In genomic region chr9:20872340-20872977, GRCh38 we compare ENCODE assay signal across 13 cellular contexts.
DNase-seq lines count a peak whose midpoint lies in the region; ATAC-seq and TF ChIP-seq lines count a peak whose summit lies in the region.
"Had no signal": no experiment of that assay in that cellular context is flagged by ENCODE, and none has a peak within 500 bp of the region (broad histone marks: within the 10 kb centered on the region; RNA-seq: fewer than 3 reads in every experiment).

No MANE protein-coding gene starts in this region.

- no peak overlapping the region for H4K5ac ChIP-seq in mesendoderm (ENCODE audit: low read length)

- CTCF ChIA-PET in mammary epithelial cell (lab: Charles Lee; ENCODE audit: low non-redundant PET): no interaction called here

- no peak overlapping the region for H3K18ac ChIP-seq in mesendoderm (ENCODE audit: low read length)

- H3K9ac ChIP-seq in mammary epithelial cell (ENCODE audit: insufficient read depth, low read length) (no peak overlapping the region), mesendoderm (ENCODE audit: low read length) (no peak overlapping the region)

- no peak overlapping the region for H3K23ac ChIP-seq in mesendoderm (ENCODE audit: low read length)

- WGBS in mammary epithelial cell (ENCODE audit: low coverage, missing lambda C conversion rate): no CpG with 5 or more reads among the region's 1 CpG
- no CpG with 5 or more reads among the region's 1 CpG for WGBS in mesendoderm (ENCODE audit: extremely low coverage, insufficient coverage, low lambda C conversion rate)
- 55 to 73% (median 65%) methylated on average over 1 of the region's 1 CpG for WGBS in adrenal gland, 4 donors

- no peaks in the 10 kb centered on the region for H3K9me2 ChIP-seq in DOHH2 (replicated peaks; ENCODE audit: control insufficient read depth, low read length)

- intact Hi-C loops in mammary epithelial cell (cut with micrococcal nuclease) (no loop called here), adrenal gland (cut with DNase I) (no loop called here)

- H3K79me1 ChIP-seq in mesendoderm (ENCODE audit: low read length): no peaks in the 10 kb centered on the region

- H3K4me1 ChIP-seq in DOHH2 (ENCODE audit: control insufficient read depth, low read length) (peaks cover 18% of the 10 kb centered on the region), mammary epithelial cell (ENCODE audit: insufficient read depth, low read length) (peaks cover 3% of the 10 kb centered on the region), mesendoderm (ENCODE audit: control insufficient read depth, low read depth, low read length) (peaks cover 4% of the 10 kb centered on the region), adrenal gland (replicated peaks in 1 of 2) (no peaks in the 10 kb centered on the region)
- H3K4me1 ChIP-seq: lower lobe of right lung had no signal

- 0 out of 2 replicates have a peak, but pooled peaks cover 4% of the 10 kb centered on the region for H3F3A ChIP-seq in DOHH2 (ENCODE audit: control insufficient read depth, insufficient read depth)

- H3K27ac ChIP-seq in DOHH2 (ENCODE audit: low read depth, low read length): no peak overlapping the region
- H3K27ac ChIP-seq in mammary epithelial cell (ENCODE audit: insufficient read depth, low read depth, low read length): no peak overlapping the region
- H3K27ac ChIP-seq in mesendoderm (ENCODE audit: low read depth, low read length): no peak overlapping the region
- H3K27ac ChIP-seq in adrenal gland: no peak overlapping the region
- H3K27ac ChIP-seq: lower lobe of right lung, WERI-Rb-1 had no signal

- TF ChIP-seq CTCF in DOHH2 (IDR thresholded peaks at IDR 0.05; ENCODE audit: low read depth, low read length, poor library complexity, severe bottlenecking) (no peak), mammary epithelial cell (conservative IDR thresholded peaks at IDR 0.05 in 1 of 2, IDR thresholded peaks at IDR 0.05 in 1 of 2; ENCODE audit: extremely low read depth in 1 of 2, insufficient read depth in 1 of 2, low read depth in 1 of 2, low read length in 2 of 2) (no peak), adrenal gland (IDR thresholded peaks at IDR 0.05) (no peak)

- no peak overlapping the region for H2BK5ac ChIP-seq in mesendoderm (ENCODE audit: low read length)

- H3K79me2 ChIP-seq in DOHH2 (ENCODE audit: control insufficient read depth, low read length) (no peaks in the 10 kb centered on the region), mammary epithelial cell (ENCODE audit: insufficient read depth, low read length) (no peaks in the 10 kb centered on the region), mesendoderm (ENCODE audit: control insufficient read depth, insufficient read depth, low read length) (no peaks in the 10 kb centered on the region)

- DNase-seq in M059J (ENCODE audit: low read depth): peak; percentile 77
- DNase-seq in mammary epithelial cell: peak; percentile 42
- peak; percentile 47 for DNase-seq in mesendoderm
- no peak for DNase-seq in adrenal gland
- no peak for DNase-seq in stimulated activated CD8-positive, alpha-beta memory T cell treated with anti-CD3 and anti-CD28 coated beads, Interleukin-4, amount 100 ng/mL, for 48 hours
- DNase-seq in C1 segment of cervical spinal cord (lab: John Stamatoyannopoulos, UW): no peak
- DNase-seq: DMS79; effector memory CD8-positive, alpha-beta T cell; lower lobe of right lung; WERI-Rb-1 had no signal

- H3K36me3 ChIP-seq in DOHH2 (ENCODE audit: control insufficient read depth, low read length) (no peaks in the 10 kb centered on the region), mammary epithelial cell (ENCODE audit: insufficient read depth, low read length) (no peaks in the 10 kb centered on the region), mesendoderm (ENCODE audit: control insufficient read depth, insufficient read depth, low read length) (no peaks in the 10 kb centered on the region), adrenal gland (replicated peaks in 1 of 2) (no peaks in the 10 kb centered on the region)
- H3K36me3 ChIP-seq: lower lobe of right lung, WERI-Rb-1 had no signal

- H3K56ac ChIP-seq in mesendoderm (ENCODE audit: low read length): no peak overlapping the region

- H3K9me3 ChIP-seq in DOHH2 (ENCODE audit: control insufficient read depth, insufficient read depth, low read length): no peaks in the 10 kb centered on the region
- no peaks in the 10 kb centered on the region for H3K9me3 ChIP-seq in mammary epithelial cell (replicated peaks; ENCODE audit: insufficient read depth, low read length)
- H3K9me3 ChIP-seq in adrenal gland (replicated peaks in 1 of 3): no peaks in the 10 kb centered on the region
- H3K9me3 ChIP-seq: lower lobe of right lung had no signal

- no peak overlapping the region for H3K4me3 ChIP-seq in DOHH2 (ENCODE audit: low read length)
- no peak overlapping the region for H3K4me3 ChIP-seq in mammary epithelial cell (replicated peaks in 1 of 3; ENCODE audit: insufficient read depth in 1 of 3, low read depth in 2 of 3, low read length in 3 of 3)
- H3K4me3 ChIP-seq in mesendoderm (ENCODE audit: low read length): no peak overlapping the region
- no peak overlapping the region for H3K4me3 ChIP-seq in adrenal gland
- H3K4me3 ChIP-seq: lower lobe of right lung had no signal

- H4K20me1 ChIP-seq in DOHH2 (ENCODE audit: control insufficient read depth, insufficient read depth, low read depth, low read length) (no peaks in the 10 kb centered on the region), mammary epithelial cell (ENCODE audit: insufficient read depth, low read length) (no peaks in the 10 kb centered on the region)

- no peak overlapping the region for H2BK120ac ChIP-seq in mesendoderm (ENCODE audit: low read depth, low read length)

- TF ChIP-seq POLR2A in adrenal gland (IDR thresholded peaks at IDR 0.05): no peak

- no peak overlapping the region for H2AFZ ChIP-seq in mammary epithelial cell (ENCODE audit: low read depth, low read length)

- ATAC-seq in GM18511 (IDR thresholded peaks at IDR 0.05; ENCODE audit: unreplicated experiment): no peak
- ATAC-seq: activated T-helper 17 cell treated with anti-CD3 and anti-CD28 coated beads, Interleukin-2, amount 50 U/mL, for 72 hours; effector memory CD8-positive, alpha-beta T cell had no signal

- no peak overlapping the region for H2BK15ac ChIP-seq in mesendoderm (replicated peaks; ENCODE audit: low read depth)

- dilution Hi-C loops in mammary epithelial cell (cut with HindIII; ENCODE audit: low sequenced_read_pairs): no loop called here

- H4K8ac ChIP-seq in mesendoderm (ENCODE audit: low read depth, low read length): no peak overlapping the region

- no TSS peak for BruUV-seq in mammary epithelial cell (replicated peaks; lab: Mats Ljungman, UMichigan)

- in situ Hi-C loops in mammary epithelial cell (cut with MboI; ENCODE audit: low sequenced_read_pairs in 2 of 2): no loop called here

- H3K4ac ChIP-seq in mesendoderm (ENCODE audit: low read depth, low read length): no peak overlapping the region

- no peak overlapping the region for H2AK5ac ChIP-seq in mesendoderm (ENCODE audit: low read length)

- H3K4me2 ChIP-seq in DOHH2 (ENCODE audit: low read length) (peak overlapping the region; percentile 39), mammary epithelial cell (ENCODE audit: insufficient read depth, low read depth, low read length) (no peak overlapping the region), mesendoderm (ENCODE audit: low read length) (no peak overlapping the region)

- H3K27me3 ChIP-seq in DOHH2 (ENCODE audit: control insufficient read depth, low read length) (no peaks in the 10 kb centered on the region), mammary epithelial cell (ENCODE audit: insufficient read depth, low read length) (no peaks in the 10 kb centered on the region), mesendoderm (ENCODE audit: insufficient read depth, low read length, poor library complexity) (no peaks in the 10 kb centered on the region), adrenal gland (no peaks in the 10 kb centered on the region)

Comparison
In these comparisons a context has a peak if more than half of its experiments do, and no peak if none do; other contexts are left out.
1. DNase-seq: peak in M059J (single experiment), mammary epithelial cell (single experiment) and mesendoderm (single experiment); none in adrenal gland (0 of 7), stimulated activated CD8-positive, alpha-beta memory T cell treated with anti-CD3 and anti-CD28 coated beads, Interleukin-4, amount 100 ng/mL, for 48 hours (single experiment) and C1 segment of cervical spinal cord (0 of 14).